In the genomic region with DNA sequence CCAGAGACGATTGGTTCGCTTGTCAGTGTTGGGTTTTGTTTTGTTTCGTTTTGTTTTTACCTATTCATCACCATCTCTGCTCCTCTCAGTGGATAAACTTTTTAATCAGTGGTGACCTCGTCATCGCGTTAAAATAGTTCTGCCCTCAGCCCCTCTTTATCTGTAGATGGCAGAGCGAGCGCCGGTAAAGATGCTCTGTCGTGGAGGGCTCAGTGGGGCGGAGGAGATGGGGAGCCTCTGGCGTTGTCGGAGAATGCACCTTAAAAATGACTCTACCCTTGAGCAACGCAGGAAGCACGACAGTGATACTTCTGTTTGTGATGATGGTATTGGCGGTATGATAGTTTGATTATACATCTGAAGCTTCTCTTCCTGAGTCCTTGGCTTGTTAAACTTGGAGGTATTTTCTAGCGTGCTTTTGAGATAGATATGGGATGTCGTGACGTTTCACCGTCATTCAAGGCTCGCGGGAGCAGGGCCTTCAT, we compare ENCODE assay signal across 8 cellular contexts. TPM values are rescaled to one million over a fixed set of nuclear protein-coding genes. Genes with fewer than 3 reads are reported as not detected.
DNase-seq lines count a peak whose midpoint lies in the region; ATAC-seq and TF ChIP-seq lines count a peak whose summit lies in the region.

No MANE protein-coding gene starts in this region.

- H3K36me3 ChIP-seq in BE2C (no peaks in the 10 kb centered on the region), hepatocyte (replicated peaks; ENCODE audit: insufficient read depth, low read depth) (no peaks in the 10 kb centered on the region), skeletal muscle satellite cell (ENCODE audit: insufficient read depth, low read length) (no peaks in the 10 kb centered on the region)

- H3K9me2 ChIP-seq in hepatocyte (replicated peaks; ENCODE audit: insufficient read depth) = no peaks in the 10 kb centered on the region

- TF ChIP-seq CTCF in BE2C (IDR thresholded peaks at IDR 0.05; ENCODE audit: low read depth, low read length) (no peak), hepatocyte (IDR thresholded peaks at IDR 0.05; ENCODE audit: poor library complexity) (no peak)

- H3K9me3 ChIP-seq in BE2C = no peaks in the 10 kb centered on the region
- no peaks in the 10 kb centered on the region for H3K9me3 ChIP-seq in hepatocyte (ENCODE audit: low read depth)
- H3K9me3 ChIP-seq in skeletal muscle satellite cell (replicated peaks; ENCODE audit: low read length) = no peaks in the 10 kb centered on the region

- ATAC-seq in GM19351 (IDR thresholded peaks at IDR 0.05; ENCODE audit: unreplicated experiment) (peak; percentile 50), HG03460 (IDR thresholded peaks at IDR 0.05; ENCODE audit: unreplicated experiment) (peak; percentile 35)

- H3K79me2 ChIP-seq in hepatocyte = peaks cover 61% of the 10 kb centered on the region

- 0 to 1% (median 0%) methylated on average over 22 of the region's 22 CpGs for WGBS in adipose tissue, 3 donors
- WGBS in hepatocyte (ENCODE audit: low lambda C conversion rate, missing lambda C conversion rate) = 3% methylated on average over 21 of the region's 22 CpGs

- H3K27ac ChIP-seq in adipose tissue (ENCODE audit: low read depth, low read length) (peak overlapping the region; percentile 95), hepatocyte (peak overlapping the region; percentile 99)

- no peaks in the 10 kb centered on the region for H3K27me3 ChIP-seq in BE2C
- H3K27me3 ChIP-seq in hepatocyte = no peaks in the 10 kb centered on the region
- no peaks in the 10 kb centered on the region for H3K27me3 ChIP-seq in skeletal muscle satellite cell (ENCODE audit: control insufficient read depth, insufficient read depth, low read length)

- DNase-seq in BE2C (no peak), SKM-1 (lab: John Stamatoyannopoulos, UW; ENCODE audit: unreplicated experiment) (peak; percentile 34), hepatocyte (ENCODE audit: low spot score) (no peak), COR-L47 (lab: John Stamatoyannopoulos, UW) (no peak)

- peak overlapping the region; percentile 83 for H2AFZ ChIP-seq in hepatocyte

- H4K20me1 ChIP-seq in hepatocyte (ENCODE audit: insufficient read depth, poor library complexity, severe bottlenecking) = peaks cover 13% of the 10 kb centered on the region

- no peaks in the 10 kb centered on the region; the same call in 1 of the 2 replicates for H3K4me1 ChIP-seq in BE2C
- peaks cover 12% of the 10 kb centered on the region for H3K4me1 ChIP-seq in hepatocyte (ENCODE audit: insufficient read depth)
- H3K4me1 ChIP-seq in skeletal muscle satellite cell (ENCODE audit: control insufficient read depth, insufficient read depth, low read length) = peaks cover 41% of the 10 kb centered on the region

- H3K4me3 ChIP-seq in BE2C (ENCODE audit: low read depth, low read length) (peak overlapping the region; percentile 89), hepatocyte (peak overlapping the region; percentile 98), skeletal muscle satellite cell (ENCODE audit: low read length) (peak overlapping the region; percentile 81)

- H3K4me2 ChIP-seq in hepatocyte (peak overlapping the region; percentile 76), skeletal muscle satellite cell (ENCODE audit: low read length) (peak overlapping the region; percentile 95)

- H3K9ac ChIP-seq in skeletal muscle satellite cell (ENCODE audit: low read depth, low read length) = peak overlapping the region; percentile 99

RNA-seq across cellular contexts. Expression of gene CSGALNACT2, which starts 0.6 kb away (rescaled TPM):
- 19.2 TPM for polyA plus RNA-seq in BE2C (2012; ENCODE audit: insufficient read depth, insufficient read length, low read depth)
- polyA plus RNA-seq in adipose tissue = 10 to 100 TPM in 2 of 3 donors, 1 to 10 TPM in 1; 4.4 to 19.3 (median 12.2) TPM
- 13.9 and 15.2 TPM in 2 replicates for total RNA-seq in hepatocyte
- polyA plus RNA-seq in hepatocyte = 7.7 and 8.9 TPM in 2 replicates
- 14.7 and 14.9 TPM in 2 replicates for total RNA-seq in skeletal muscle satellite cell (2012; rRNA removed)
